In genomic region chr10:127832456-127832855, GRCh38 we compare ENCODE assay signal across 1 cellular context.
TF ChIP-seq lines count a peak whose summit lies in the region.

No MANE protein-coding gene starts in this region.

TF ChIP-seq in GM23338, 12 proteins besides CTCF, POLR2A, EP300 and RAD21:
- no peak for TF ChIP-seq REST (IDR thresholded peaks at IDR 0.05; ENCODE audit: unreplicated experiment)
- no peak for TF ChIP-seq ZNF114 (CRISPR knock-in tag; IDR thresholded peaks at IDR 0.05)
- TF ChIP-seq ZNF462 (CRISPR knock-in tag; IDR thresholded peaks at IDR 0.05), result no peak
- TF ChIP-seq POLR2AphosphoS5 (IDR thresholded peaks at IDR 0.05; ENCODE audit: low read depth), result no peak
- no peak for TF ChIP-seq EZH2 (IDR thresholded peaks at IDR 0.05; ENCODE audit: low read depth, unreplicated experiment)
- TF ChIP-seq ZNF331 (CRISPR knock-in tag; IDR thresholded peaks at IDR 0.05; ENCODE audit: low read depth), result no peak
TF ChIP-seq in GM23338: peak in this region for 0.
